In the genomic region with DNA sequence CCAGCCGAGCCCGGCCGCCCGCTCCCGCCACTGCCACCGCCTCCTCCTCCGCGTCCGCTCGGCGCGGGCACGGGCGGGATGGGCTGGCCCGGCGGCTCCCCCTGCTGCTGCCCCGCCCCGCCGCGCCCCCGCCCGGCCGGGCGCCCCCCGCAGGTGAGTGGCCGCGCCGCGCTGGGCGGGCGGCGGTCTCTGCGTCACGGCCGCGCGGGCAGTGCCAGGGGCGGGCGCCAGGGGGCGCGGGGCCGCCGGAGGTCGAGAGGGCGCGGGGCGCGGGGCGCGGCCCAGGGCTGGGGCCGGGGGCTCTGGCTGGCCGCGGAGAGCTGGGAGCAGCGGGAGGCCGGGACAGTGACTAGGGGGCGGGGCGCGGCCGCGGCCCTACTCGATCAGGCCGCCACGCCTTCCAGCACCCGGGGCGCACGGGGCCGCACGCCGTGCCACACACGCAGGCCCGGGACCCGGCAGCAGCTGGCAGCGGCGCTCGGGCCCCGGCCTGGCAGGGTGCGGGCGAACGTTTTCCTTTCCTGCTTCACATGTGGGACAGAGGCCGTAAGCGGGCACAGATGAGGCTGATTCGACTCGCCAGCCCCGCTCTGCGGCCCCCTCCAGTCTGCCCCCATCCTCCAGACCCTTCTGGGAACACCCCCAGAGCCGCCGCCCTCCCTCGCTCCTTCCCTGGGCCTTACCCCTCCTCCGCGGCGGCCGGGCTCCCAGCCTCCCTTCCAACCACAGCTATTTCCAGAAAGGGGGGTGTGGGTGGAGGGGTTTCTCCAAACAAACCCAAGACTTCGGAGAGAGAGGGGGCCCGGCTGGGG, we compare ENCODE assay signal across 1 cellular context.
TF ChIP-seq lines count a peak whose summit lies in the region.

No MANE protein-coding gene starts in this region.

TF ChIP-seq in GM12878, 131 proteins besides CTCF, POLR2A, EP300 and RAD21:
- TF ChIP-seq IKZF1 (conservative IDR thresholded peaks at IDR 0.05), result 0 out of 2 replicates have a peak, but pooled peaks have one; percentile 1
- 0 out of 2 replicates have a peak, but pooled peaks have one; percentile 41 for TF ChIP-seq ZNF207 (IDR thresholded peaks at IDR 0.05; ENCODE audit: borderline replicate concordance)
- TF ChIP-seq ATF7 (IDR thresholded peaks at IDR 0.05; ENCODE audit: low read depth), result no peak
- TF ChIP-seq BACH1 (IDR thresholded peaks at IDR 0.05; ENCODE audit: borderline replicate concordance), result peak; percentile 52
- peak; percentile 90 for TF ChIP-seq NR2F1 (conservative IDR thresholded peaks at IDR 0.05)
- TF ChIP-seq FOXK2 (IDR thresholded peaks at IDR 0.05), result no peak
- peak; percentile 43; the same call in 1 of the 2 replicates for TF ChIP-seq DPF2 (IDR thresholded peaks at IDR 0.05)
- TF ChIP-seq LARP7 (IDR thresholded peaks at IDR 0.05), result peak; percentile 69
- 0 out of 2 replicates have a peak, but pooled peaks have one; percentile 4 for TF ChIP-seq YY1 (IDR thresholded peaks at IDR 0.05; ENCODE audit: low read depth, low read length)
- TF ChIP-seq GATAD2B (conservative IDR thresholded peaks at IDR 0.05; ENCODE audit: low read depth), result peak; percentile 14; the same call in 1 of the 2 replicates
- TF ChIP-seq TBL1XR1 (IDR thresholded peaks at IDR 0.05; ENCODE audit: low read depth, low read length), result no peak
- no peak for TF ChIP-seq NFIC (IDR thresholded peaks at IDR 0.05; ENCODE audit: low read depth, low read length)
- peak; percentile 50; the same call in 1 of the 2 replicates for TF ChIP-seq SMARCA5 (IDR thresholded peaks at IDR 0.05)
- no peak for TF ChIP-seq ETV6 (conservative IDR thresholded peaks at IDR 0.05 in 1 of 2, IDR thresholded peaks at IDR 0.05 in 1 of 2; ENCODE audit: borderline replicate concordance in 1 of 2, low read depth in 1 of 2)
- peak in 1 of 2 experiments; percentile 74; a peak in 2 of 4 replicates for TF ChIP-seq BHLHE40 (IDR thresholded peaks at IDR 0.05; ENCODE audit: borderline replicate concordance in 1 of 2, low read depth in 2 of 2, low read length in 1 of 2)
- no peak for TF ChIP-seq STAT1 (conservative IDR thresholded peaks at IDR 0.05)
